In genomic region chr1:203304391-203304918, GRCh38 we compare ENCODE assay signal across 8 cellular contexts. TPM values are rescaled to one million over a fixed set of nuclear protein-coding genes. Genes with fewer than 3 reads are reported as not detected.
DNase-seq lines count a peak whose midpoint lies in the region; ATAC-seq and TF ChIP-seq lines count a peak whose summit lies in the region.

No MANE protein-coding gene starts in this region.

- H3K36me3 Mint-ChIP-seq in endothelial cell (ENCODE audit: low read depth, unreplicated experiment): peaks cover 29% of the 10 kb centered on the region

- H3K27me3 ChIP-seq in Panc1 (ENCODE audit: control insufficient read depth, insufficient read depth, low read length): peaks cover 6% of the 10 kb centered on the region

- no peak for ATAC-seq in Panc1

- no peaks in the 10 kb centered on the region for H3K36me3 ChIP-seq in Panc1 (ENCODE audit: control insufficient read depth, insufficient read depth, low read length)

- no peaks in the 10 kb centered on the region for H3K9me3 ChIP-seq in Panc1 (ENCODE audit: control insufficient read depth, insufficient read depth, low read depth, low read length)

- intact Hi-C loops in Panc1 (cut with micrococcal nuclease; ENCODE audit: unreplicated experiment): no loop called here
- intact Hi-C loops in posterior vena cava (cut with DNase I): no loop called here

- H3K4me3 Mint-ChIP-seq in endothelial cell (ENCODE audit: unreplicated experiment): peak overlapping the region; percentile 93

- POLR2A ChIA-PET in Panc1 (lab: Charles Lee): no interaction called here

- CTCF ChIA-PET in Panc1 (lab: Charles Lee): no interaction called here

- H3K9me3 Mint-ChIP-seq in endothelial cell (ENCODE audit: unreplicated experiment): no peaks in the 10 kb centered on the region

- H3K4me3 ChIP-seq in GM12864 (ENCODE audit: low read depth, low read length): peak overlapping the region; percentile 65
- peak overlapping the region; percentile 75 to 77 for H3K4me3 ChIP-seq in Panc1 (ENCODE audit: low read depth in 2 of 2, low read length in 2 of 2)

- peak overlapping the region; percentile 81 for H3K27ac ChIP-seq in Panc1 (ENCODE audit: low read length)

- no peak for TF ChIP-seq CTCF in GM12864 (IDR thresholded peaks at IDR 0.05; ENCODE audit: low read depth, low read length, missing control alignments)
- no peak for TF ChIP-seq CTCF in Panc1 (IDR thresholded peaks at IDR 0.05)
- no peak for TF ChIP-seq CTCF in endothelial cell (IDR thresholded peaks at IDR 0.05; ENCODE audit: unreplicated experiment)

- H3K4me1 ChIP-seq in Panc1 (ENCODE audit: control insufficient read depth, insufficient read depth, low read length): peaks cover 4% of the 10 kb centered on the region; the same call in 1 of the 2 replicates

- peak overlapping the region; percentile 89 for H3K27ac Mint-ChIP-seq in endothelial cell (ENCODE audit: unreplicated experiment)

- peaks cover 18% of the 10 kb centered on the region for H3K27me3 Mint-ChIP-seq in endothelial cell (ENCODE audit: unreplicated experiment)

- in situ Hi-C loops in Panc1 (cut with HindIII; ENCODE audit: low pct_unique_long_range_greater_than_20kb, low sequenced_read_pairs): no loop called here

- no TSS peak for BruUV-seq in Panc1 (replicated peaks; lab: Mats Ljungman, UMichigan)

- DNase-seq in GM12864 (ENCODE audit: low read depth): no peak
- DNase-seq in Panc1 (ENCODE audit: low read depth, low spot score): no peak
- no peak for DNase-seq in endothelial cell (ENCODE audit: low spot score)
- peak; percentile 78 for DNase-seq in posterior vena cava (ENCODE audit: low spot score)
- DNase-seq in T-helper 9 cell: no peak
- DNase-seq in NCI-H82 treated with DMSO at 0.1 percent for 48 hours (lab: John Stamatoyannopoulos, UW; ENCODE audit: unreplicated experiment): no peak
- no peak for DNase-seq in NCI-H1930 (lab: John Stamatoyannopoulos, UW)
- no peak for DNase-seq in iPS-NIHi11 (ENCODE audit: low spot score)

- H3K4me1 Mint-ChIP-seq in endothelial cell (ENCODE audit: unreplicated experiment): peaks cover 72% of the 10 kb centered on the region

RNA-seq across cellular contexts. Expression of gene BTG2, which starts 0.9 kb away (rescaled TPM):
- total RNA-seq in Panc1 (2021; ENCODE audit: unreplicated experiment) (6.1 TPM), endothelial cell (ENCODE audit: unreplicated experiment) (80.0 TPM), posterior vena cava (100 to 1,000 TPM in 1 of 2 donors, 10 to 100 TPM in 1; 64.7 to 153 TPM)
- polyA plus RNA-seq in Panc1 (2012; ENCODE audit: insufficient read length): 1.5 TPM

RNA-seq across cellular contexts. Expression of gene FMOD, which starts 46.5 kb away (rescaled TPM):
- not detected for total RNA-seq in Panc1 (2021; ENCODE audit: unreplicated experiment)
- polyA plus RNA-seq in Panc1 (2012; ENCODE audit: insufficient read length): not detected
- total RNA-seq in endothelial cell (ENCODE audit: unreplicated experiment): not detected
- total RNA-seq in posterior vena cava: 100 to 1,000 TPM; 102 to 216 TPM

Comparison
In these comparisons a context has a peak if more than half of its experiments do, and no peak if none do; other contexts are left out.
1. RNA of gene FMOD, which starts 46.5 kb away (total RNA-seq): 102 to 216 TPM in posterior vena cava; not detected in endothelial cell (single experiment) and not detected in Panc1 (single experiment); every median in the first group is over 100 times any median in the second.